ENCODE assay signal across 18 cellular contexts in the genomic region with DNA sequence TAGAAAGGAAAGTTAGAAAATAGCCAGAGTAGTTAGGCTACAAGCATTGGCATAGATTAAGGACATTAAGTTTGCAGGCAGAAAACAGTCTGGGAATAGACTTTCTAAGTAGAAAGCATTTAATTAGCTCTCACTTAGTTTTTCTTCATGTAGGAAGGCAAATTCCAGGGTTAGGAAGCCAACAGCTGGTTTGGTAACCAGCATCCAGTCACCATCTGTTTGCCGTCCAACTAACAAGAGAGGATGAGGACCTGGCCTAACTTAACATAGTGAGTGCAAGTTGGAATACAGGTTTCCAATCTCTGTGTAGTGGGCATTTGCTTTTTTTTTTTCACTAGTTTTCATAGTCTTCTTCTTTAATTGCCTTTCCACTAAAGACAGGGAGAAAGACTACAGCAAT.
"Had no signal": no experiment of that assay in that cellular context is flagged by ENCODE, and none has a peak within 500 bp of the region (broad histone marks: within the 10 kb centered on the region; RNA-seq: fewer than 3 reads in every experiment).

No MANE protein-coding gene starts in this region.

- DNase-seq: cortex of kidney; dorsolateral prefrontal cortex; effector memory CD4-positive, alpha-beta T cell; glutamatergic neuron; kidney; left cardiac atrium; left ventricle myocardium inferior; mesenchymal stem cell; naive thymus-derived CD4-positive, alpha-beta T cell; nephron progenitor cell; stimulated activated naive CD4-positive, alpha-beta T cell; stomach; trophoblast cell had no signal

- H3K36me3 ChIP-seq: gastroesophageal sphincter, left ventricle myocardium inferior, stomach had no signal

- H2AFZ ChIP-seq: parathyroid adenoma had no signal

- FAIRE-seq: endometrium, kidney had no signal

- H3K4me1 ChIP-seq: gastroesophageal sphincter, left ventricle myocardium inferior, parathyroid adenoma, stomach had no signal

- H3K9ac ChIP-seq: parathyroid adenoma had no signal

- H3K4me3 ChIP-seq: dorsolateral prefrontal cortex, gastroesophageal sphincter, left ventricle myocardium inferior, lung, skin epidermis, stomach had no signal

- H3K27ac ChIP-seq: dorsolateral prefrontal cortex, gastroesophageal sphincter, left ventricle myocardium inferior, parathyroid adenoma, skin epidermis, stomach had no signal

- H3K27me3 ChIP-seq: dorsolateral prefrontal cortex, gastroesophageal sphincter, stomach had no signal

- H3K9me3 ChIP-seq: gastroesophageal sphincter, left ventricle myocardium inferior, stomach had no signal

- H3K79me2 ChIP-seq: parathyroid adenoma had no signal
